33 cellular contexts compared by ENCODE assay signal in the genomic region with DNA sequence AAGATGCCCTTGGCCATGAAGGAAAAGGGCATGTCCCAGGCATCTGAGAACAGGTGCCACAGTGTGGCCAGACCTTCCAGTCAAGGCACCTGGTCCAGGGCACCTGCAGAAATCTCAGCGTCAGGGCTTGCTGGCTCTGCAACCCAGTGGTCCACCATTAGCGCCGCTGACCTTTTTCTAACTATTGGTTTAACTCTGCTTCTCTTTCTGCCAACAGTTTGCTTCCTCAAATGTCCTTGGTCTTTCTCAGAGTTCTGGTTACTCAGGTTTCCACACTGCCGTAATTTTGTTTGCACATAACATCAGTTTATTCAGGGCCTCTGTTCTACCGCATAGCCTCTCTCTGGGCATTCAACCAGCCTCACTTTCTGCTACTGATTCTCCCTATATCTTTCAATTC. TPM values are rescaled to one million over a fixed set of nuclear protein-coding genes. Genes with fewer than 3 reads are reported as not detected.
"Had no signal": no experiment of that assay in that cellular context is flagged by ENCODE, and none has a peak within 500 bp of the region (broad histone marks: within the 10 kb centered on the region; RNA-seq: fewer than 3 reads in every experiment).

No MANE protein-coding gene starts in this region.

- H3K27ac ChIP-seq: ovary, parathyroid adenoma, psoas muscle, skin epidermis, spleen, suprapubic skin, testis, tibial artery, transverse colon, upper lobe of right lung, uterus had no signal

- H3K79me2 ChIP-seq: parathyroid adenoma had no signal

- H3K36me3 ChIP-seq: ovary, spleen, suprapubic skin, tibial artery, transverse colon, upper lobe of right lung, uterus had no signal

- H2AFZ ChIP-seq: parathyroid adenoma had no signal

- H3K4me1 ChIP-seq: parathyroid adenoma, psoas muscle, testis, transverse colon, upper lobe of right lung, uterus had no signal

- H3K4me2 ChIP-seq: smooth muscle cell had no signal

- H3K4me3 ChIP-seq: ovary, psoas muscle, skin epidermis, smooth muscle cell, spleen, suprapubic skin, testis, tibial artery, transverse colon, upper lobe of right lung, uterus had no signal

- ATAC-seq: naive thymus-derived CD8-positive, alpha-beta T cell; natural killer cell treated with Interleukin-12 subunit alpha and Interleukin-12 subunit beta and Interleukin-15 and Interleukin-18, amount 100 ng/mL, for 72 hours; psoas muscle; right cardiac atrium; sciatic nerve; stimulated activated memory B cell treated with anti-CD40 and anti-IgM and Interleukin-4, amounts not matched to agents 10 μg/mL and 1 μg/mL and 100 μg/mL, for 72 hours; stimulated activated naive CD8-positive, alpha-beta T cell treated with anti-CD3 and anti-CD28 coated beads, Interleukin-15, amount 100 ng/mL, for 72 hours; stimulated activated naive CD8-positive, alpha-beta T cell treated with anti-CD3 and anti-CD28 coated beads, Interleukin-15, Interleukin-2, amounts not matched to agents 100 U/mL and 50 U/mL, for 24 hours; upper lobe of right lung had no signal

- H3K9me3 ChIP-seq: ovary, psoas muscle, testis, transverse colon, upper lobe of right lung, uterus had no signal

- DNase-seq: naive thymus-derived CD8-positive, alpha-beta T cell; nephron progenitor cell; occipital lobe; ovary; posterior cingulate gyrus; psoas muscle; right cardiac atrium; spleen; stimulated activated CD4-positive, alpha-beta T cell treated with anti-CD3 and anti-CD28 coated beads, Interleukin-12 subunit alpha, Interleukin-12 subunit beta, amount 100 ng/mL, for 4 hours; stimulated activated CD4-positive, alpha-beta T cell treated with anti-CD3 and anti-CD28 coated beads, Interleukin-1b, Interleukin-23, amount 100 ng/mL, for 48 hours; stimulated activated CD4-positive, alpha-beta T cell treated with anti-CD3 and anti-CD28 coated beads, Interleukin-4, amount 100 ng/mL, for 1 hour; stimulated activated CD4-positive, alpha-beta T cell treated with anti-CD3 and anti-CD28 coated beads, Interleukin-4, amount 100 ng/mL, for 4 hours; stimulated activated CD8-positive, alpha-beta memory T cell treated with anti-CD3 and anti-CD28 coated beads, Interleukin-4, amount 100 ng/mL, for 48 hours; stimulated activated naive CD4-positive, alpha-beta T cell; stimulated activated naive CD8-positive, alpha-beta T cell treated with anti-CD3 and anti-CD28 coated beads, Interleukin-15, amount 100 ng/mL, for 72 hours; stimulated activated naive CD8-positive, alpha-beta T cell treated with anti-CD3 and anti-CD28 coated beads, Interleukin-15, Interleukin-2, amounts not matched to agents 100 U/mL and 50 U/mL, for 24 hours; substantia nigra; testis; tibial artery; transverse colon; upper lobe of right lung; uterus had no signal

- H3K27me3 ChIP-seq: ovary, testis, uterus had no signal

- H3K9ac ChIP-seq: parathyroid adenoma had no signal

RNA-seq across cellular contexts. Expression of a gene that starts 16.5 kb away (rescaled TPM):
- total RNA-seq: naive thymus-derived CD8-positive, alpha-beta T cell; natural killer cell treated with Interleukin-12 subunit alpha and Interleukin-12 subunit beta and Interleukin-15 and Interleukin-18, amount 100 ng/mL, for 72 hours; neural crest cell; osteoblast; sciatic nerve; spleen had no signal
- polyA plus RNA-seq: naive thymus-derived CD8-positive, alpha-beta T cell; spleen had no signal

RNA-seq across cellular contexts. Expression of a gene that starts 18.9 kb away (rescaled TPM):
- total RNA-seq: naive thymus-derived CD8-positive, alpha-beta T cell; natural killer cell treated with Interleukin-12 subunit alpha and Interleukin-12 subunit beta and Interleukin-15 and Interleukin-18, amount 100 ng/mL, for 72 hours; neural crest cell; occipital lobe; osteoblast; psoas muscle; renal cortical epithelial cell; right cardiac atrium; sciatic nerve; smooth muscle cell; spleen; testis; transverse colon; upper lobe of right lung; urinary bladder; uterus had no signal
- polyA plus RNA-seq: naive thymus-derived CD8-positive, alpha-beta T cell; ovary; psoas muscle; right cardiac atrium; smooth muscle cell had no signal
